Comparison of ENCODE assay signal across 13 cellular contexts in genomic region chr4:70678383-70678999, GRCh38. TPM values are rescaled to one million over a fixed set of nuclear protein-coding genes. Genes with fewer than 3 reads are reported as not detected.
DNase-seq lines count a peak whose midpoint lies in the region; ATAC-seq, FAIRE-seq and TF ChIP-seq lines count a peak whose summit lies in the region.
"Had no signal": no experiment of that assay in that cellular context is flagged by ENCODE, and none has a peak within 500 bp of the region (broad histone marks: within the 10 kb centered on the region; RNA-seq: fewer than 3 reads in every experiment).

No MANE protein-coding gene starts in this region.

- TF ChIP-seq CTCF in OCI-LY1 (IDR thresholded peaks at IDR 0.05; ENCODE audit: low read length): no peak

- H3K27ac ChIP-seq in OCI-LY1 (ENCODE audit: low read depth, low read length, poor library complexity, severe bottlenecking): peak overlapping the region; percentile 96
- H3K27ac ChIP-seq: vagina had no signal

- H2AFZ ChIP-seq in OCI-LY1 (ENCODE audit: low read length): no peak overlapping the region

- H3K4me1 ChIP-seq in OCI-LY1 (ENCODE audit: insufficient read depth, low read length, severe bottlenecking): peaks cover 92% of the 10 kb centered on the region
- H3K4me1 ChIP-seq: vagina had no signal

- no peaks in the 10 kb centered on the region for H3K27me3 ChIP-seq in OCI-LY1 (ENCODE audit: insufficient read depth, low read length)
- H3K27me3 ChIP-seq: vagina had no signal

- TF ChIP-seq POLR2A in GM12891 (IDR thresholded peaks at IDR 0.05; ENCODE audit: low read depth, low read length): no peak

- no peaks in the 10 kb centered on the region for H3K79me2 ChIP-seq in OCI-LY1 (ENCODE audit: insufficient read depth, low read length)

- FAIRE-seq in GM12891 (lab: Jason Lieb, UNC): peak; percentile 57

- DNase-seq in GM12891 (ENCODE audit: insufficient read length, low spot score) (no peak), NCI-H1436 treated with DMSO at 0.1 percent for 48 hours (lab: John Stamatoyannopoulos, UW) (no peak), NCI-H748 treated with DMSO at 0.1 percent for 48 hours (lab: John Stamatoyannopoulos, UW) (no peak), H4 (ENCODE audit: low spot score) (no peak)
- DNase-seq in stimulated activated CD4-positive, alpha-beta T cell treated with anti-CD3 and anti-CD28 coated beads, Interleukin-12 subunit alpha, Interleukin-12 subunit beta, amount 100 ng/mL, for 4 hours: no peak
- DNase-seq: activated CD4-positive, alpha-beta T cell treated with anti-CD3 and anti-CD28 coated beads for 1 hour; DMS 273 treated with DMSO at 0.1 percent for 48 hours; stimulated activated CD4-positive, alpha-beta T cell treated with anti-CD3 and anti-CD28 coated beads, Interleukin-2, amount 100 ng/mL, for 48 hours had no signal

- H3K9ac ChIP-seq in OCI-LY1 (ENCODE audit: low read length): peak overlapping the region; percentile 70

- no peaks in the 10 kb centered on the region for H3K9me3 ChIP-seq in OCI-LY1 (ENCODE audit: low read length)
- H3K9me3 ChIP-seq: vagina had no signal

- H3K4me3 ChIP-seq in OCI-LY1 (ENCODE audit: low read depth, low read length, poor library complexity, severe bottlenecking): peak overlapping the region; percentile 26
- H3K4me3 ChIP-seq: vagina had no signal

- peak; percentile 70 for ATAC-seq in GM19397 (IDR thresholded peaks at IDR 0.05; ENCODE audit: unreplicated experiment)
- peak; percentile 63 for ATAC-seq in HG02981 (IDR thresholded peaks at IDR 0.05; ENCODE audit: unreplicated experiment)

- peaks cover 3% of the 10 kb centered on the region; the same call in 1 of the 2 replicates for H3F3A ChIP-seq in OCI-LY1 (ENCODE audit: insufficient read depth, low read length)

- no peaks in the 10 kb centered on the region for H4K20me1 ChIP-seq in OCI-LY1 (ENCODE audit: insufficient read depth, low read length)

- H3K36me3 ChIP-seq in OCI-LY1 (ENCODE audit: insufficient read depth, low read length): no peaks in the 10 kb centered on the region
- H3K36me3 ChIP-seq: vagina had no signal

- H3K4me2 ChIP-seq in OCI-LY1 (ENCODE audit: low read length): peak overlapping the region; percentile 79

- no peaks in the 10 kb centered on the region for H3K9me2 ChIP-seq in OCI-LY1 (ENCODE audit: low read depth, low read length)

TF ChIP-seq in GM12891, 5 proteins besides CTCF, POLR2A, EP300 and RAD21:
- TF ChIP-seq POLR2AphosphoS5 (IDR thresholded peaks at IDR 0.05; ENCODE audit: low read depth, low read length) (no peak), POU2F2 (IDR thresholded peaks at IDR 0.05; ENCODE audit: low read depth, low read length) (no peak), TAF1 (IDR thresholded peaks at IDR 0.05; ENCODE audit: low read depth, low read length) (no peak), SPI1 (IDR thresholded peaks at IDR 0.05; ENCODE audit: low read depth, low read length) (no peak), PAX5 (IDR thresholded peaks at IDR 0.05; ENCODE audit: insufficient read depth, low read length, severe bottlenecking) (no peak)

RNA-seq across cellular contexts. Expression of gene UTP3, which starts 9.8 kb away (rescaled TPM):
- polyA plus RNA-seq in GM12891 (2012; ENCODE audit: low read depth, missing spikeins): 31.5 TPM
- 19.7 and 23.6 TPM in 2 replicates for total RNA-seq in H4 (2014; rRNA removed; shearing (Covaris generic))

RNA-seq across cellular contexts. Expression of gene JCHAIN, which starts 12.2 kb away (rescaled TPM):
- 110 TPM for polyA plus RNA-seq in GM12891 (2012; ENCODE audit: low read depth, missing spikeins)
- 1.3 TPM in 1 of 2 replicates, not detected in the other for total RNA-seq in H4 (2014; rRNA removed; shearing (Covaris generic))
- total RNA-seq: glomerular endothelial cell had no signal

RNA-seq across cellular contexts. Expression of gene RUFY3, which starts 43.3 kb away (rescaled TPM):
- 8.8 TPM for polyA plus RNA-seq in GM12891 (2012; ENCODE audit: low read depth, missing spikeins)
- 12.0 and 15.5 TPM in 2 replicates for total RNA-seq in H4 (2014; rRNA removed; shearing (Covaris generic))

RNA-seq across cellular contexts. Expression of gene ENAM, which starts 49.9 kb away (rescaled TPM):
- polyA plus RNA-seq in GM12891 (2012; ENCODE audit: low read depth, missing spikeins): not detected
- not detected in 2 replicates for total RNA-seq in H4 (2014; rRNA removed; shearing (Covaris generic))
- total RNA-seq: glomerular endothelial cell, vagina had no signal
